In genomic region chr12:105955976-105956375, GRCh38 we compare ENCODE assay signal across 16 cellular contexts.
DNase-seq lines count a peak whose midpoint lies in the region; ATAC-seq and TF ChIP-seq lines count a peak whose summit lies in the region.
"Had no signal": no experiment of that assay in that cellular context is flagged by ENCODE, and none has a peak within 500 bp of the region (broad histone marks: within the 10 kb centered on the region; RNA-seq: fewer than 3 reads in every experiment).

No MANE protein-coding gene starts in this region.

- H3K9me2 ChIP-seq in Loucy (replicated peaks; ENCODE audit: low read depth, low read length), result no peaks in the 10 kb centered on the region

- peak overlapping the region; percentile 27 for H3K9ac ChIP-seq in Loucy (ENCODE audit: low read depth, low read length, poor library complexity, severe bottlenecking)

- H3K9me3 ChIP-seq in left ventricle myocardium inferior (replicated peaks), result no peaks in the 10 kb centered on the region
- no peaks in the 10 kb centered on the region for H3K9me3 ChIP-seq in heart left ventricle
- 0 out of 2 replicates have a peak, but pooled peaks cover 3% of the 10 kb centered on the region for H3K9me3 ChIP-seq in Loucy (ENCODE audit: insufficient read depth, low read depth, low read length)
- H3K9me3 ChIP-seq: BE2C had no signal

- intact Hi-C loops in left ventricle myocardium inferior (cut with micrococcal nuclease), result no loop called here
- intact Hi-C loops in heart left ventricle (cut with DNase I), result loop anchor here in 2 of 10 donors (5.0 to 10.0 kb wide), 2 partner anchors 179 to 181 kb away; partner anchors contain the start of gene NUAK1 (in 2 of the 2)

- ATAC-seq in heart left ventricle, result no peak
- ATAC-seq: GM23338 had no signal

- no peak for DNase-seq in left ventricle myocardium inferior
- DNase-seq in heart left ventricle, result no peak
- peak; percentile 58 for DNase-seq in iris pigment epithelial cell (ENCODE audit: low read depth)
- no peak for DNase-seq in cerebellum (ENCODE audit: low spot score)
- no peak for DNase-seq in dedifferentiated amniotic fluid mesenchymal stem cell (ENCODE audit: extremely low spot score)
- DNase-seq in activated effector memory CD4-positive, alpha-beta T cell treated with anti-CD3 and anti-CD28 coated beads, Interleukin-2, amount 50 U/mL, for 16 hours, result no peak
- DNase-seq: ACHN; BE2C; C1 segment of cervical spinal cord; CD4-positive, CD25-positive, alpha-beta regulatory T cell; CD8-positive, alpha-beta memory T cell; COR-L47; GDM1; HCEC 1CT had no signal

- no peak overlapping the region for H3K4me2 ChIP-seq in Loucy (ENCODE audit: low read depth, low read length, poor library complexity, severe bottlenecking)
- H3K4me2 ChIP-seq: GM23338 had no signal

- H3F3A ChIP-seq in Loucy (ENCODE audit: low read depth), result no peaks in the 10 kb centered on the region

- H3K4me3 ChIP-seq in left ventricle myocardium inferior, result no peak overlapping the region
- no peak overlapping the region for H3K4me3 ChIP-seq in heart left ventricle
- no peak overlapping the region for H3K4me3 ChIP-seq in Loucy (ENCODE audit: low read length, poor library complexity, severe bottlenecking)
- H3K4me3 ChIP-seq: GM23338 had no signal

- H2AFZ ChIP-seq in Loucy (ENCODE audit: low read length), result no peak overlapping the region
- H2AFZ ChIP-seq: GM23338 had no signal

- H4K20me1 ChIP-seq in Loucy (ENCODE audit: insufficient read depth, low read length, poor library complexity, severe bottlenecking), result no peaks in the 10 kb centered on the region

- H3K27ac ChIP-seq in left ventricle myocardium inferior (replicated peaks), result peak overlapping the region; percentile 65
- H3K27ac ChIP-seq in heart left ventricle, result peak overlapping the region in 4 of 12 donors; percentile 7 to 59 (median 40)

- H3K27me3 ChIP-seq in left ventricle myocardium inferior (ENCODE audit: low read depth), result no peaks in the 10 kb centered on the region
- H3K27me3 ChIP-seq in heart left ventricle, result no peaks in the 10 kb centered on the region
- no peaks in the 10 kb centered on the region for H3K27me3 ChIP-seq in Loucy (ENCODE audit: insufficient read depth, low read length, poor library complexity, severe bottlenecking)
- H3K27me3 ChIP-seq: BE2C had no signal

- no peaks in the 10 kb centered on the region for H3K36me3 ChIP-seq in left ventricle myocardium inferior
- H3K36me3 ChIP-seq in heart left ventricle, result no peaks in the 10 kb centered on the region
- no peaks in the 10 kb centered on the region for H3K36me3 ChIP-seq in Loucy (ENCODE audit: insufficient read depth, low read length)
- H3K36me3 ChIP-seq: BE2C had no signal

- 43 to 49% (median 46%) methylated on average over 2 of the region's 2 CpGs for WGBS in heart left ventricle, 4 donors

- no peak for TF ChIP-seq CTCF in left ventricle myocardium inferior (IDR thresholded peaks at IDR 0.05; ENCODE audit: borderline replicate concordance)
- TF ChIP-seq CTCF in heart left ventricle (IDR thresholded peaks at IDR 0.05), result no peak
- TF ChIP-seq CTCF in Loucy (conservative IDR thresholded peaks at IDR 0.05; ENCODE audit: low read length), result no peak

- H3K4me1 ChIP-seq in left ventricle myocardium inferior (peaks cover 56% of the 10 kb centered on the region), heart left ventricle (peaks cover 0 to 42% (median 10%) of the 10 kb centered on the region in 12 donors), Loucy (ENCODE audit: insufficient read depth, low read length, poor library complexity, severe bottlenecking) (no peaks in the 10 kb centered on the region)
- H3K4me1 ChIP-seq: BE2C had no signal

- no peak for TF ChIP-seq POLR2A in heart left ventricle (IDR thresholded peaks at IDR 0.05)

- H3K79me2 ChIP-seq in Loucy (ENCODE audit: insufficient read depth, low read length), result no peaks in the 10 kb centered on the region
